22 cellular contexts compared by ENCODE assay signal in genomic region chr13:73169971-73170370, GRCh38.
A peak's percentile ranks its signal among the peaks of the same experiment; 100 is the strongest.
DNase-seq lines count a peak whose midpoint lies in the region; ATAC-seq, FAIRE-seq and TF ChIP-seq lines count a peak whose summit lies in the region.
"Had no signal": no experiment of that assay in that cellular context is flagged by ENCODE, and none has a peak within 500 bp of the region (broad histone marks: within the 10 kb centered on the region; RNA-seq: fewer than 3 reads in every experiment).

No MANE protein-coding gene starts in this region.

- H3K27me3 ChIP-seq in BLaER1: no peaks in the 10 kb centered on the region
- H3K27me3 ChIP-seq in bronchial epithelial cell (ENCODE audit: control insufficient read depth, insufficient read depth, low read length): no peaks in the 10 kb centered on the region
- H3K27me3 ChIP-seq: gastrocnemius medialis had no signal

- 0 out of 2 replicates have a peak, but pooled peaks cover 4% of the 10 kb centered on the region for H3K4me1 ChIP-seq in BLaER1
- H3K4me1 ChIP-seq: gastrocnemius medialis had no signal

- H3K27ac Mint-ChIP-seq in mesothelial cell of epicardium: peak overlapping the region; percentile 32
- H3K27ac Mint-ChIP-seq: CD14-positive monocyte had no signal

- no peak for FAIRE-seq in bronchial epithelial cell (lab: Jason Lieb, UNC)
- FAIRE-seq: A549, endometrium, K562, TTC549 had no signal

- H3K9ac ChIP-seq in BLaER1: no peak overlapping the region

- H3K4me1 Mint-ChIP-seq in mesothelial cell of epicardium: peaks cover 68% of the 10 kb centered on the region

- H3K36me3 ChIP-seq in BLaER1 (no peaks in the 10 kb centered on the region), bronchial epithelial cell (ENCODE audit: control insufficient read depth, insufficient read depth, low read length) (no peaks in the 10 kb centered on the region)
- H3K36me3 ChIP-seq: gastrocnemius medialis had no signal

- H3K36me3 Mint-ChIP-seq in mesothelial cell of epicardium: peaks cover 2% of the 10 kb centered on the region
- H3K36me3 Mint-ChIP-seq: CD14-positive monocyte had no signal

- no peak overlapping the region for H3K4me3 Mint-ChIP-seq in mesothelial cell of epicardium
- H3K4me3 Mint-ChIP-seq: CD14-positive monocyte, neural crest cell had no signal

- H3K4me2 ChIP-seq in BLaER1: 0 out of 2 replicates have a peak overlapping the region, but pooled peaks have one; percentile 14
- H3K4me2 ChIP-seq: A549 had no signal

- no peak overlapping the region for H3K4me3 ChIP-seq in BLaER1
- H3K4me3 ChIP-seq in bronchial epithelial cell (ENCODE audit: low read depth, low read length): no peak overlapping the region
- H3K4me3 ChIP-seq: A549, gastrocnemius medialis, K562, lung had no signal

- H3K9me3 ChIP-seq in BLaER1: no peaks in the 10 kb centered on the region
- H3K9me3 ChIP-seq: A549, gastrocnemius medialis had no signal

- no peak for TF ChIP-seq CTCF in bronchial epithelial cell (IDR thresholded peaks at IDR 0.05; ENCODE audit: insufficient read depth, low read length, severe bottlenecking)
- no peak for TF ChIP-seq CTCF in mesothelial cell of epicardium (IDR thresholded peaks at IDR 0.05; ENCODE audit: unreplicated experiment)

- H3K9me3 Mint-ChIP-seq in mesothelial cell of epicardium: peaks cover 9% of the 10 kb centered on the region

- H3K27ac ChIP-seq in BLaER1: no peak overlapping the region
- H3K27ac ChIP-seq: gastrocnemius medialis had no signal

- ATAC-seq in HG03432 (IDR thresholded peaks at IDR 0.05; ENCODE audit: unreplicated experiment): peak; percentile 41
- no peak for ATAC-seq in GM21723 (IDR thresholded peaks at IDR 0.05; ENCODE audit: unreplicated experiment)
- ATAC-seq: A549; gastrocnemius medialis; K562; stimulated activated naive CD8-positive, alpha-beta T cell treated with anti-CD3 and anti-CD28 coated beads, Interleukin-15, Interleukin-2, amounts not matched to agents 100 U/mL and 50 U/mL, for 24 hours had no signal

- no peaks in the 10 kb centered on the region for H4K20me1 ChIP-seq in BLaER1

- DNase-seq in bronchial epithelial cell (ENCODE audit: low read depth) (peak; percentile 19), mesothelial cell of epicardium (ENCODE audit: low spot score in 2 of 2, unreplicated experiment in 2 of 2) (no peak), DMS 273 (lab: John Stamatoyannopoulos, UW; ENCODE audit: unreplicated experiment) (no peak), D341Med (ENCODE audit: low spot score) (no peak), NCI-H2081 (lab: John Stamatoyannopoulos, UW) (no peak)
- DNase-seq: activated CD4-positive, alpha-beta T cell treated with anti-CD3 and anti-CD28 coated beads for 48 hours; activated CD8-positive, alpha-beta memory T cell treated with anti-CD3 and anti-CD28 coated beads, Interleukin-2, amount 50 U/mL, for 48 hours; gastrocnemius medialis; NCI-H2029 treated with DMSO at 0.1 percent for 48 hours; NCI-H524; retina; stimulated activated naive CD8-positive, alpha-beta T cell treated with anti-CD3 and anti-CD28 coated beads, Interleukin-15, Interleukin-2, amounts not matched to agents 100 U/mL and 50 U/mL, for 24 hours had no signal

- no peaks in the 10 kb centered on the region for H3K27me3 Mint-ChIP-seq in mesothelial cell of epicardium (ENCODE audit: low read depth)
